Comparison of ENCODE assay signal across 9 cellular contexts in genomic region chr2:46351388-46352141, GRCh38. TPM values are rescaled to one million over a fixed set of nuclear protein-coding genes. Genes with fewer than 3 reads are reported as not detected.
DNase-seq lines count a peak whose midpoint lies in the region; TF ChIP-seq lines count a peak whose summit lies in the region.
"Had no signal": no experiment of that assay in that cellular context is flagged by ENCODE, and none has a peak within 500 bp of the region (broad histone marks: within the 10 kb centered on the region; RNA-seq: fewer than 3 reads in every experiment).

No MANE protein-coding gene starts in this region.

- H3K36me3 ChIP-seq in thyroid gland = peaks cover 28 to 46% of the 10 kb centered on the region in 2 donors

- intact Hi-C loops in thyroid gland (cut with DNase I) = no loop called here

- no peaks in the 10 kb centered on the region for H3K9me3 Mint-ChIP-seq in activated CD4-positive, alpha-beta T cell treated with anti-CD3 and anti-CD28 coated beads, Interleukin-2, amount 10 ng/mL, durations not matched to agents 7 days and 5 days

- H3K4me1 Mint-ChIP-seq in activated CD4-positive, alpha-beta T cell treated with anti-CD3 and anti-CD28 coated beads, Interleukin-2, amount 10 ng/mL, durations not matched to agents 7 days and 5 days = peaks cover 93% of the 10 kb centered on the region

- no peaks in the 10 kb centered on the region for H3K9me3 ChIP-seq in thyroid gland

- H3K27ac Mint-ChIP-seq in activated CD4-positive, alpha-beta T cell treated with anti-CD3 and anti-CD28 coated beads, Interleukin-2, amount 10 ng/mL, durations not matched to agents 7 days and 5 days = peak overlapping the region; percentile 95

- POLR2A ChIA-PET in activated CD4-positive, alpha-beta T cell treated with anti-CD3 and anti-CD28 coated beads, Interleukin-2, amount 10 ng/mL, durations not matched to agents 7 days and 5 days (lab: Charles Lee) = no interaction called here

- H3K27ac ChIP-seq in cingulate gyrus (ENCODE audit: low read depth, low read length) (peak overlapping the region; percentile 65), thyroid gland (peak overlapping the region in 2 of 3 donors; percentile 54 to 76)
- H3K27ac ChIP-seq: epithelial cell of prostate had no signal

- TF ChIP-seq CTCF in thyroid gland (IDR thresholded peaks at IDR 0.05) = no peak

- H3K27me3 ChIP-seq in thyroid gland = no peaks in the 10 kb centered on the region

- no peak for TF ChIP-seq POLR2A in thyroid gland (IDR thresholded peaks at IDR 0.05)

- peak; percentile 86 for DNase-seq in activated CD4-positive, alpha-beta T cell treated with anti-CD3 and anti-CD28 coated beads, Interleukin-2, amount 10 ng/mL, durations not matched to agents 7 days and 5 days
- peak; percentile 61 for DNase-seq in pulmonary artery endothelial cell (ENCODE audit: low read depth, low spot score)
- DNase-seq in thyroid gland = peak in 1 of 2 donors; percentile 37
- DNase-seq in NCI-H2171 treated with DMSO at 0.1 percent for 48 hours (lab: John Stamatoyannopoulos, UW) = no peak
- no peak for DNase-seq in NOMO-1 treated with dmso at 0.1 percent for 144 hours (lab: John Stamatoyannopoulos, UW; ENCODE audit: unreplicated experiment)
- DNase-seq in NCI-H526 treated with DMSO at 0.1 percent for 48 hours (lab: John Stamatoyannopoulos, UW) = no peak
- DNase-seq in G401 (ENCODE audit: low spot score) = no peak

- H3K36me3 Mint-ChIP-seq in activated CD4-positive, alpha-beta T cell treated with anti-CD3 and anti-CD28 coated beads, Interleukin-2, amount 10 ng/mL, durations not matched to agents 7 days and 5 days (ENCODE audit: low read depth) = peaks cover 14% of the 10 kb centered on the region

- in situ Hi-C loops in G401 (cut with HindIII; ENCODE audit: low sequenced_read_pairs) = no loop called here

- CTCF ChIA-PET in activated CD4-positive, alpha-beta T cell treated with anti-CD3 and anti-CD28 coated beads, Interleukin-2, amount 10 ng/mL, durations not matched to agents 7 days and 5 days (lab: Charles Lee) = interaction anchor here (1.4 kb wide), 1 partner anchor 10 kb away, joined by 3 read pairs; no protein-coding TSS in a partner anchor

- peaks cover 0 to 12% of the 10 kb centered on the region in 2 donors for H3K4me1 ChIP-seq in thyroid gland

- H3K27me3 Mint-ChIP-seq in activated CD4-positive, alpha-beta T cell treated with anti-CD3 and anti-CD28 coated beads, Interleukin-2, amount 10 ng/mL, durations not matched to agents 7 days and 5 days = no peaks in the 10 kb centered on the region

- peak overlapping the region; percentile 66 for H3K4me3 Mint-ChIP-seq in activated CD4-positive, alpha-beta T cell treated with anti-CD3 and anti-CD28 coated beads, Interleukin-2, amount 10 ng/mL, durations not matched to agents 7 days and 5 days

- 71 to 77% methylated on average over 13 to 14 of the region's 14 CpGs for WGBS in thyroid gland, 2 donors

- H3K4me3 ChIP-seq in thyroid gland (replicated peaks in 1 of 3) = no peak overlapping the region

RNA-seq across cellular contexts. Expression of gene EPAS1, which starts 54.4 kb away (rescaled TPM):
- total RNA-seq in activated CD4-positive, alpha-beta T cell treated with anti-CD3 and anti-CD28 coated beads, Interleukin-2, amount 10 ng/mL, durations not matched to agents 7 days and 5 days = 1 to 10 TPM; 6.9 to 7.9 TPM
- 69.8 and 115 TPM in 2 replicates for total RNA-seq in pulmonary artery endothelial cell
- 100 to 1,000 TPM; 124 to 563 (median 182) TPM for total RNA-seq in thyroid gland
- total RNA-seq in G401 (2014; rRNA removed; shearing (Covaris generic)) = 0.03 TPM in 1 of 2 replicates, not detected in the other

Comparison
In these comparisons a context has a peak if more than half of its experiments do, and no peak if none do; other contexts are left out.
1. DNase-seq: peak in activated CD4-positive, alpha-beta T cell treated with anti-CD3 and anti-CD28 coated beads, Interleukin-2, amount 10 ng/mL, durations not matched to agents 7 days and 5 days (single experiment) and pulmonary artery endothelial cell (single experiment); none in NCI-H2171 treated with DMSO at 0.1 percent for 48 hours (single experiment), NOMO-1 treated with dmso at 0.1 percent for 144 hours (single experiment), NCI-H526 treated with DMSO at 0.1 percent for 48 hours (single experiment) and G401 (single experiment).